Comparison of ENCODE assay signal across 1 cellular context in the genomic region with DNA sequence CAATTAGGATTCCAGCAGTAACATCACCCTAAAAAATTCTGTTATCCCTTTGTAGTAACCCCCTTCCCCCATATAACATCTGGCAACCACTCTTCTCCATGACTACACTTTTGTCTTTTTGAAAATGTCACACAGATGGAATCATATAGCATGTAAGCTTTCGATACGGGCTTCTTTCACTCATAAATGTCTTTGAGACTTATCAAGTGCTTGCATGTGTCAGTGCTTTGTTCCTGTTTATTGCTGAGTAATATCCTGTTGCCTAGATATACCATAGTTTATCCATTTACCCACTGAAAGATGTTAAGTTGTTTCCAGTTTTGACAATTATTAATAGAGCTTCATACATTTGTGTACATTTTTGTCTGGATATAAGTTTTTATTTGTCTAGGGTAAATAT.
TF ChIP-seq lines count a peak whose summit lies in the region.

No MANE protein-coding gene starts in this region.

TF ChIP-seq in K562, 482 proteins besides CTCF, POLR2A, EP300 and RAD21 (continued from another document and continues in another):
- TF ChIP-seq, protein P1, sequence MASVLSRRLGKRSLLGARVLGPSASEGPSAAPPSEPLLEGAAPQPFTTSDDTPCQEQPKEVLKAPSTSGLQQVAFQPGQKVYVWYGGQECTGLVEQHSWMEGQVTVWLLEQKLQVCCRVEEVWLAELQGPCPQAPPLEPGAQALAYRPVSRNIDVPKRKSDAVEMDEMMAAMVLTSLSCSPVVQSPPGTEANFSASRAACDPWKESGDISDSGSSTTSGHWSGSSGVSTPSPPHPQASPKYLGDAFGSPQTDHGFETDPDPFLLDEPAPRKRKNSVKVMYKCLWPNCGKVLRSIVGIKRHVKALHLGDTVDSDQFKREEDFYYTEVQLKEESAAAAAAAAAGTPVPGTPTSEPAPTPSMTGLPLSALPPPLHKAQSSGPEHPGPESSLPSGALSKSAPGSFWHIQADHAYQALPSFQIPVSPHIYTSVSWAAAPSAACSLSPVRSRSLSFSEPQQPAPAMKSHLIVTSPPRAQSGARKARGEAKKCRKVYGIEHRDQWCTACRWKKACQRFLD (CRISPR knock-in tag; IDR thresholded peaks at IDR 0.05) = no peak
- TF ChIP-seq ZBTB7A (IDR thresholded peaks at IDR 0.05; ENCODE audit: borderline replicate concordance, control insufficient read depth, low read depth, low read length) = no peak
- TF ChIP-seq MTA3 (IDR thresholded peaks at IDR 0.05; ENCODE audit: borderline replicate concordance) = no peak
- TF ChIP-seq HMG20A (CRISPR knock-in tag; conservative IDR thresholded peaks at IDR 0.05) = no peak
- TF ChIP-seq PML (IDR thresholded peaks at IDR 0.05; ENCODE audit: low read length) = peak; percentile 78
- TF ChIP-seq, protein P2, sequence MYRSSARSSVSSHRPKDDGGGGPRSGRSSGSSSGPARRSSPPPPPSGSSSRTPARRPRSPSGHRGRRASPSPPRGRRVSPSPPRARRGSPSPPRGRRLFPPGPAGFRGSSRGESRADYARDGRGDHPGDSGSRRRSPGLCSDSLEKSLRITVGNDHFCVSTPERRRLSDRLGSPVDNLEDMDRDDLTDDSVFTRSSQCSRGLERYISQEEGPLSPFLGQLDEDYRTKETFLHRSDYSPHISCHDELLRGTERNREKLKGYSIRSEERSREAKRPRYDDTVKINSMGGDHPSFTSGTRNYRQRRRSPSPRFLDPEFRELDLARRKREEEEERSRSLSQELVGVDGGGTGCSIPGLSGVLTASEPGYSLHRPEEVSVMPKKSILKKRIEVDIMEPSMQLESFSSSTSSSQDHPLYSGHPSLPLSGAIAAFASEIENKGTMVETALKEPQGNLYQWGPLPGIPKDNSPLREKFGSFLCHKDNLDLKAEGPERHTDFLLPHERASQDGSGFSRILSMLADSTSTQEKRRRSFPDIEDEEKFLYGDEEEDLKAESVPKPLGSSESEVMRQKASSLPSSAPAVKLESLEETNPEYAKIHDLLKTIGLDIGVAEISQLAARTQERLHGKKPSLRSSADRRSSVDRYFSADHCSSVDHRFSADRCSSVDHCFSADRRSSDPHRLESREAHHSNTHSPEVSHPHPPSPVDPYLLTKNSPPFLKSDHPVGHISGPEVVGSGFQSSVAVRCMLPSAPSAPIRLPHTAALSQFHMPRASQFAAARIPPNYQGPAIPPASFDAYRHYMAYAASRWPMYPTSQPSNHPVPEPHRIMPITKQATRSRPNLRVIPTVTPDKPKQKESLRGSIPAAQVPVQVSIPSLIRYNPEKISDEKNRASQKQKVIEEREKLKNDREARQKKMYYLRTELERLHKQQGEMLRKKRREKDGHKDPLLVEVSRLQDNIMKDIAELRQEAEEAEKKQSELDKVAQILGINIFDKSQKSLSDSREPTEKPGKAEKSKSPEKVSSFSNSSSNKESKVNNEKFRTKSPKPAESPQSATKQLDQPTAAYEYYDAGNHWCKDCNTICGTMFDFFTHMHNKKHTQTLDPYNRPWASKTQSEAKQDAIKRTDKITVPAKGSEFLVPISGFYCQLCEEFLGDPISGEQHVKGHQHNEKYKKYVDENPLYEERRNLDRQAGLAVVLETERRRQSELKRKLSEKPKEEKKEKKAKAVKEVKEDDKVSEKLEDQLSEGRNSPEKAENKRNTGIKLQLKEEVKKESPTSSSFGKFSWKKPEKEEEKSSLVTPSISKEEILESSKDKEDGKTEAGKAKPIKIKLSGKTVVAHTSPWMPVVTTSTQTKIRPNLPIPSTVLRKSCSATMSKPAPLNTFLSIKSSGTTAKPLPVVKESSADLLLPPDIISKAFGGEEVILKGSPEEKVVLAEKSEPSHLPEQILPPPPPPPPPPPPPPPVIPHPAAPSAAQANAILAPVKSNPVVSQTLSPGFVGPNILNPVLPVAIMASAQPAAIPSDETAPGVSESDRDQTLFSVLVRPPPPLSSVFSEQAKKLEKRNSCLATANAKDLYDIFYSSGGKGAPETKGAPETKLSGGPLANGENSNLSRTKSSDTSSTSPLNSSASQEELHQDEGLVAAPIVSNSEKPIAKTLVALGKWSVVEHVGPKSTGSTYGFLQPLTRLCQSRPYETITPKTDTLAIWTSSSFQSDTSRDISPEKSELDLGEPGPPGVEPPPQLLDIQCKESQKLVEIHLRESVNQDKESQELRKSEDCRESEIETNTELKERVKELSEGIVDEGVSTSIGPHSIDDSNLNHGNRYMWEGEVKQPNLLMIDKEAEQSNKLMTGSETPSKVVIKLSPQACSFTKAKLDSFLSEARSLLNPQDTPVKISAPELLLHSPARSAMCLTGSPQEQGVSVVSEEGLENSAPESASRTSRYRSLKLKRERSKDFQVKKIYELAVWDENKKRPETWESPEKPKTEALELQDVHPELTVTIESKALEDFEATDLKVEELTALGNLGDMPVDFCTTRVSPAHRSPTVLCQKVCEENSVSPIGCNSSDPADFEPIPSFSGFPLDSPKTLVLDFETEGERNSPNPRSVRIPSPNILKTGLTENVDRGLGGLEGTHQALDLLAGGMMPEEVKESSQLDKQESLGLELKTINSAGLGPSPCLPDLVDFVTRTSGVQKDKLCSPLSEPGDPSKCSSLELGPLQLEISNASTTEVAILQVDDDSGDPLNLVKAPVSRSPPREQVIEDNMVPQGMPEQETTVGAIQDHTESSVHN (IDR thresholded peaks at IDR 0.05; ENCODE audit: borderline replicate concordance in 1 of 2, low read depth in 1 of 2) = no peak
- no peak for TF ChIP-seq WHSC1 (IDR thresholded peaks at IDR 0.05; ENCODE audit: low read length)
- TF ChIP-seq YY1 (IDR thresholded peaks at IDR 0.05; ENCODE audit: borderline replicate concordance in 1 of 3, control insufficient read depth in 1 of 3, extremely low read depth in 1 of 3, insufficient read depth in 3 of 3, insufficient read length in 1 of 3, insufficient replicate concordance in 2 of 3, low read depth in 1 of 3, low read length in 2 of 3) = no peak
- no peak for TF ChIP-seq MBD2 (IDR thresholded peaks at IDR 0.05; ENCODE audit: borderline replicate concordance, low read depth)
- TF ChIP-seq, protein P3, sequence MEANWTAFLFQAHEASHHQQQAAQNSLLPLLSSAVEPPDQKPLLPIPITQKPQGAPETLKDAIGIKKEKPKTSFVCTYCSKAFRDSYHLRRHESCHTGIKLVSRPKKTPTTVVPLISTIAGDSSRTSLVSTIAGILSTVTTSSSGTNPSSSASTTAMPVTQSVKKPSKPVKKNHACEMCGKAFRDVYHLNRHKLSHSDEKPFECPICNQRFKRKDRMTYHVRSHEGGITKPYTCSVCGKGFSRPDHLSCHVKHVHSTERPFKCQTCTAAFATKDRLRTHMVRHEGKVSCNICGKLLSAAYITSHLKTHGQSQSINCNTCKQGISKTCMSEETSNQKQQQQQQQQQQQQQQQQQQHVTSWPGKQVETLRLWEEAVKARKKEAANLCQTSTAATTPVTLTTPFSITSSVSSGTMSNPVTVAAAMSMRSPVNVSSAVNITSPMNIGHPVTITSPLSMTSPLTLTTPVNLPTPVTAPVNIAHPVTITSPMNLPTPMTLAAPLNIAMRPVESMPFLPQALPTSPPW (CRISPR knock-in tag; IDR thresholded peaks at IDR 0.05) = no peak
- no peak for TF ChIP-seq TAF7 (tag; IDR thresholded peaks at IDR 0.05)
- TF ChIP-seq KAT8 (IDR thresholded peaks at IDR 0.05; ENCODE audit: low read depth) = no peak
- TF ChIP-seq, protein P4, sequence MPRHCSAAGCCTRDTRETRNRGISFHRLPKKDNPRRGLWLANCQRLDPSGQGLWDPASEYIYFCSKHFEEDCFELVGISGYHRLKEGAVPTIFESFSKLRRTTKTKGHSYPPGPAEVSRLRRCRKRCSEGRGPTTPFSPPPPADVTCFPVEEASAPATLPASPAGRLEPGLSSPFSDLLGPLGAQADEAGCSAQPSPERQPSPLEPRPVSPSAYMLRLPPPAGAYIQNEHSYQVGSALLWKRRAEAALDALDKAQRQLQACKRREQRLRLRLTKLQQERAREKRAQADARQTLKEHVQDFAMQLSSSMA (CRISPR knock-in tag; IDR thresholded peaks at IDR 0.05) = no peak
- TF ChIP-seq ZNF143 (CRISPR knock-in tag; IDR thresholded peaks at IDR 0.05) = no peak
- TF ChIP-seq ZC3H4 (CRISPR knock-in tag; IDR thresholded peaks at IDR 0.05; ENCODE audit: borderline replicate concordance) = no peak
- TF ChIP-seq NFYB (IDR thresholded peaks at IDR 0.05; ENCODE audit: extremely low read depth, insufficient read length) = no peak
- no peak for TF ChIP-seq ELF1 (tag; IDR thresholded peaks at IDR 0.05)
- TF ChIP-seq, protein P5, sequence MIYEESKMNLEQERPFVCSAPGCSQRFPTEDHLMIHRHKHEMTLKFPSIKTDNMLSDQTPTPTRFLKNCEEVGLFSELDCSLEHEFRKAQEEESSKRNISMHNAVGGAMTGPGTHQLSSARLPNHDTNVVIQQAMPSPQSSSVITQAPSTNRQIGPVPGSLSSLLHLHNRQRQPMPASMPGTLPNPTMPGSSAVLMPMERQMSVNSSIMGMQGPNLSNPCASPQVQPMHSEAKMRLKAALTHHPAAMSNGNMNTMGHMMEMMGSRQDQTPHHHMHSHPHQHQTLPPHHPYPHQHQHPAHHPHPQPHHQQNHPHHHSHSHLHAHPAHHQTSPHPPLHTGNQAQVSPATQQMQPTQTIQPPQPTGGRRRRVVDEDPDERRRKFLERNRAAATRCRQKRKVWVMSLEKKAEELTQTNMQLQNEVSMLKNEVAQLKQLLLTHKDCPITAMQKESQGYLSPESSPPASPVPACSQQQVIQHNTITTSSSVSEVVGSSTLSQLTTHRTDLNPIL (CRISPR knock-in tag; IDR thresholded peaks at IDR 0.05) = no peak
- TF ChIP-seq NFRKB (IDR thresholded peaks at IDR 0.05; ENCODE audit: low read depth) = peak; percentile 41; the same call in 1 of the 2 replicates
- TF ChIP-seq, protein P6, sequence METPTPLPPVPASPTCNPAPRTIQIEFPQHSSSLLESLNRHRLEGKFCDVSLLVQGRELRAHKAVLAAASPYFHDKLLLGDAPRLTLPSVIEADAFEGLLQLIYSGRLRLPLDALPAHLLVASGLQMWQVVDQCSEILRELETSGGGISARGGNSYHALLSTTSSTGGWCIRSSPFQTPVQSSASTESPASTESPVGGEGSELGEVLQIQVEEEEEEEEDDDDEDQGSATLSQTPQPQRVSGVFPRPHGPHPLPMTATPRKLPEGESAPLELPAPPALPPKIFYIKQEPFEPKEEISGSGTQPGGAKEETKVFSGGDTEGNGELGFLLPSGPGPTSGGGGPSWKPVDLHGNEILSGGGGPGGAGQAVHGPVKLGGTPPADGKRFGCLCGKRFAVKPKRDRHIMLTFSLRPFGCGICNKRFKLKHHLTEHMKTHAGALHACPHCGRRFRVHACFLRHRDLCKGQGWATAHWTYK (CRISPR knock-in tag; IDR thresholded peaks at IDR 0.05) = no peak
- no peak for TF ChIP-seq TAF1 (IDR thresholded peaks at IDR 0.05; ENCODE audit: control insufficient read depth, extremely low read depth, insufficient read depth, low read length, severe bottlenecking)
- no peak for TF ChIP-seq GTF2F1 (IDR thresholded peaks at IDR 0.05; ENCODE audit: low read depth, low read length)
- TF ChIP-seq ZNF785 (CRISPR knock-in tag; IDR thresholded peaks at IDR 0.05) = no peak
- TF ChIP-seq SNIP1 (IDR thresholded peaks at IDR 0.05; ENCODE audit: low read depth) = no peak
- peak; percentile 92 for TF ChIP-seq DPF2 (IDR thresholded peaks at IDR 0.05)
- peak; percentile 29; the same call in 1 of the 2 replicates for TF ChIP-seq POLR2H (tag; IDR thresholded peaks at IDR 0.05; ENCODE audit: low read depth)
- TF ChIP-seq SAFB2 (IDR thresholded peaks at IDR 0.05; ENCODE audit: borderline replicate concordance, low read depth, low read length, severe bottlenecking) = no peak
- 0 out of 2 replicates have a peak, but pooled peaks have one; percentile 32 for TF ChIP-seq MTA1 (IDR thresholded peaks at IDR 0.05; ENCODE audit: borderline replicate concordance)
- TF ChIP-seq SNRNP70 (optimal IDR thresholded peaks at IDR 0.05; ENCODE audit: low read depth, low read length) = no peak
- TF ChIP-seq HSF4 (CRISPR knock-in tag; IDR thresholded peaks at IDR 0.05; ENCODE audit: borderline replicate concordance) = no peak
- peak; percentile 76 for TF ChIP-seq RFX1 (IDR thresholded peaks at IDR 0.05)
- TF ChIP-seq NCOA6 (IDR thresholded peaks at IDR 0.05) = no peak
- TF ChIP-seq EZH2 (IDR thresholded peaks at IDR 0.05; ENCODE audit: borderline replicate concordance, low read depth, low read length) = no peak
- 0 out of 2 replicates have a peak, but pooled peaks have one; percentile 13 for TF ChIP-seq RNF2 (IDR thresholded peaks at IDR 0.05)
- TF ChIP-seq ZNF232 (CRISPR knock-in tag; IDR thresholded peaks at IDR 0.05) = no peak
- no peak for TF ChIP-seq KDM2B (CRISPR knock-in tag; IDR thresholded peaks at IDR 0.05)
- TF ChIP-seq CBX1 (IDR thresholded peaks at IDR 0.05; ENCODE audit: low read depth) = no peak
- no peak for TF ChIP-seq E2F3 (CRISPR knock-in tag; IDR thresholded peaks at IDR 0.05)
- no peak for TF ChIP-seq ZNF224 (CRISPR knock-in tag; IDR thresholded peaks at IDR 0.05)
- TF ChIP-seq, protein P7, sequence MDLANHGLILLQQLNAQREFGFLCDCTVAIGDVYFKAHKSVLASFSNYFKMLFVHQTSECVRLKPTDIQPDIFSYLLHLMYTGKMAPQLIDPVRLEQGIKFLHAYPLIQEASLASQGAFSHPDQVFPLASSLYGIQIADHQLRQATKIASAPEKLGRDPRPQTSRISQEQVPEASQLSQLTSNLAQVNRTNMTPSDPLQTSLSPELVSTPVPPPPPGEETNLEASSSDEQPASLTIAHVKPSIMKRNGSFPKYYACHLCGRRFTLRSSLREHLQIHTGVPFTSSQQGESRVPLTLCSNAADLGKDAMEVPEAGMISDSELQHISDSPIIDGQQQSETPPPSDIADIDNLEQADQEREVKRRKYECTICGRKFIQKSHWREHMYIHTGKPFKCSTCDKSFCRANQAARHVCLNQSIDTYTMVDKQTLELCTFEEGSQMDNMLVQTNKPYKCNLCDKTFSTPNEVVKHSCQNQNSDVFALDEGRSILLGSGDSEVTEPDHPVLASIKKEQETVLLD (IDR thresholded peaks at IDR 0.05) = 0 out of 2 replicates have a peak, but pooled peaks have one; percentile 25
- no peak for TF ChIP-seq RBM34 (IDR thresholded peaks at IDR 0.05; ENCODE audit: borderline replicate concordance, insufficient read depth, low read length)
- TF ChIP-seq ZNF184 (CRISPR knock-in tag; IDR thresholded peaks at IDR 0.05) = no peak
- TF ChIP-seq KLF1 (tag; IDR thresholded peaks at IDR 0.05) = no peak
- no peak for TF ChIP-seq PTBP1 (IDR thresholded peaks at IDR 0.05; ENCODE audit: low read depth, low read length)
- TF ChIP-seq ZC3H11A (IDR thresholded peaks at IDR 0.05; ENCODE audit: low read depth, low read length) = no peak
- TF ChIP-seq, protein P8, sequence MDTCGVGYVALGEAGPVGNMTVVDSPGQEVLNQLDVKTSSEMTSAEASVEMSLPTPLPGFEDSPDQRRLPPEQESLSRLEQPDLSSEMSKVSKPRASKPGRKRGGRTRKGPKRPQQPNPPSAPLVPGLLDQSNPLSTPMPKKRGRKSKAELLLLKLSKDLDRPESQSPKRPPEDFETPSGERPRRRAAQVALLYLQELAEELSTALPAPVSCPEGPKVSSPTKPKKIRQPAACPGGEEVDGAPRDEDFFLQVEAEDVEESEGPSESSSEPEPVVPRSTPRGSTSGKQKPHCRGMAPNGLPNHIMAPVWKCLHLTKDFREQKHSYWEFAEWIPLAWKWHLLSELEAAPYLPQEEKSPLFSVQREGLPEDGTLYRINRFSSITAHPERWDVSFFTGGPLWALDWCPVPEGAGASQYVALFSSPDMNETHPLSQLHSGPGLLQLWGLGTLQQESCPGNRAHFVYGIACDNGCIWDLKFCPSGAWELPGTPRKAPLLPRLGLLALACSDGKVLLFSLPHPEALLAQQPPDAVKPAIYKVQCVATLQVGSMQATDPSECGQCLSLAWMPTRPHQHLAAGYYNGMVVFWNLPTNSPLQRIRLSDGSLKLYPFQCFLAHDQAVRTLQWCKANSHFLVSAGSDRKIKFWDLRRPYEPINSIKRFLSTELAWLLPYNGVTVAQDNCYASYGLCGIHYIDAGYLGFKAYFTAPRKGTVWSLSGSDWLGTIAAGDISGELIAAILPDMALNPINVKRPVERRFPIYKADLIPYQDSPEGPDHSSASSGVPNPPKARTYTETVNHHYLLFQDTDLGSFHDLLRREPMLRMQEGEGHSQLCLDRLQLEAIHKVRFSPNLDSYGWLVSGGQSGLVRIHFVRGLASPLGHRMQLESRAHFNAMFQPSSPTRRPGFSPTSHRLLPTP (IDR thresholded peaks at IDR 0.05; ENCODE audit: borderline replicate concordance, extremely low read depth, insufficient read length) = no peak
- no peak for TF ChIP-seq RFX7 (CRISPR knock-in tag; IDR thresholded peaks at IDR 0.05)
